Comparison of ENCODE assay signal across 6 cellular contexts in genomic region chr16:22583195-22583594, GRCh38.
DNase-seq lines count a peak whose midpoint lies in the region; TF ChIP-seq lines count a peak whose summit lies in the region.
"Not testable (repeated sequence)": the region's sequence is repeated elsewhere in the genome, so short reads cannot be mapped to it uniquely, and the experiment has no call there.

No MANE protein-coding gene starts in this region.

- H3K27ac ChIP-seq in Karpas-422 (ENCODE audit: low read length); right atrium auricular region: not testable (repeated sequence)

- not testable (repeated sequence) for H3K9me2 ChIP-seq in Karpas-422 (replicated peaks; ENCODE audit: insufficient read depth, low read length)

- H3K4me2 ChIP-seq in Karpas-422 (ENCODE audit: low read depth, low read length, poor library complexity, severe bottlenecking): not testable (repeated sequence)

- not testable (repeated sequence) for H2AFZ ChIP-seq in Karpas-422 (ENCODE audit: low read length)

- H3K27me3 ChIP-seq in Karpas-422 (ENCODE audit: low read length); right atrium auricular region: not testable (repeated sequence)

- H3K79me2 ChIP-seq in Karpas-422 (ENCODE audit: low read length): not testable (repeated sequence)

- H3K9me3 ChIP-seq in Karpas-422 (ENCODE audit: low read length); right atrium auricular region: not testable (repeated sequence)

- intact Hi-C loops in posterior vena cava (cut with DNase I): not testable (repeated sequence)

- H3K4me3 ChIP-seq in Karpas-422 (ENCODE audit: low read length); right atrium auricular region: not testable (repeated sequence)

- H4K20me1 ChIP-seq in Karpas-422 (ENCODE audit: insufficient read depth, low read depth, low read length): not testable (repeated sequence)

- not testable (repeated sequence) for H3K9ac ChIP-seq in Karpas-422 (ENCODE audit: low read length)

- not testable (repeated sequence) for TF ChIP-seq CTCF in GM20000 (IDR thresholded peaks at IDR 0.05; ENCODE audit: extremely low read depth, missing control alignments); right atrium auricular region (IDR thresholded peaks at IDR 0.05)

- DNase-seq in GM20000 (ENCODE audit: low spot score) (peak; percentile 0), Karpas-422 (peak; percentile 24), ecto neural progenitor cell (ENCODE audit: low spot score) (peak; percentile 17), right atrium auricular region (ENCODE audit: low spot score) (peak; percentile 58), islet precursor cell (peak; percentile 37), posterior vena cava (ENCODE audit: low spot score) (peak; percentile 61)

- not testable (repeated sequence) for H3K36me3 ChIP-seq in Karpas-422 (ENCODE audit: insufficient read depth, low read length); right atrium auricular region

- not testable (repeated sequence) for H3K4me1 ChIP-seq in Karpas-422 (ENCODE audit: low read length); right atrium auricular region

Comparison
In these comparisons a context has a peak if more than half of its experiments do, and no peak if none do; other contexts are left out.
1. DNase-seq: peak in every context shown above with its lines; median percentile 61 in posterior vena cava; 58 in right atrium auricular region; 37 in islet precursor cell; 24 in Karpas-422; 17 in ecto neural progenitor cell; 0 in GM20000.